In genomic region chr1:55813619-55814018, GRCh38 we compare ENCODE assay signal across 14 cellular contexts.
DNase-seq lines count a peak whose midpoint lies in the region; ATAC-seq, FAIRE-seq and TF ChIP-seq lines count a peak whose summit lies in the region.
"Had no signal": no experiment of that assay in that cellular context is flagged by ENCODE, and none has a peak within 500 bp of the region (broad histone marks: within the 10 kb centered on the region; RNA-seq: fewer than 3 reads in every experiment).

No MANE protein-coding gene starts in this region.

- H3K27ac ChIP-seq in A549 (peak overlapping the region in 1 of 2 experiments; percentile 12; a peak in 1 of 6 replicates), mesodermal cell (ENCODE audit: low read depth, low read length, severe bottlenecking) (peak overlapping the region; percentile 42), dorsolateral prefrontal cortex (no peak overlapping the region)
- H3K27ac ChIP-seq: thoracic aorta had no signal

- no peak overlapping the region for H3K27ac Mint-ChIP-seq in glutamatergic neuron (ENCODE audit: unreplicated experiment)

- H3K4me1 ChIP-seq in A549 (peaks cover 12% of the 10 kb centered on the region; the same call in 1 of the 3 replicates), mesodermal cell (ENCODE audit: control insufficient read depth, insufficient read depth, low read length, poor library complexity, severe bottlenecking) (no peaks in the 10 kb centered on the region)
- H3K4me1 ChIP-seq: HAP-1 had no signal

- no peak for ATAC-seq in A549
- no peak for ATAC-seq in HG02870 (IDR thresholded peaks at IDR 0.05; ENCODE audit: unreplicated experiment)

- FAIRE-seq in A549 (lab: Jason Lieb, UNC), result no peak

- no peaks in the 10 kb centered on the region for H3K4me1 Mint-ChIP-seq in glutamatergic neuron (ENCODE audit: low read depth, unreplicated experiment)

- H3K27me3 Mint-ChIP-seq in glutamatergic neuron (ENCODE audit: unreplicated experiment), result no peaks in the 10 kb centered on the region

- TF ChIP-seq CTCF in A549 (IDR thresholded peaks at IDR 0.05), result no peak
- TF ChIP-seq CTCF in LNCaP clone FGC (IDR thresholded peaks at IDR 0.05; ENCODE audit: control insufficient read depth, extremely low read depth, insufficient read depth), result no peak
- no peak for TF ChIP-seq CTCF in dorsolateral prefrontal cortex (IDR thresholded peaks at IDR 0.05 in 54 of 56, conservative IDR thresholded peaks at IDR 0.05 in 2 of 56; ENCODE audit: low read depth in 1 of 56, partially characterized antibody in 56 of 56)
- no peak for TF ChIP-seq CTCF in glutamatergic neuron (IDR thresholded peaks at IDR 0.05; ENCODE audit: partially characterized antibody, unreplicated experiment)

- DNase-seq in A549 (ENCODE audit: low read depth in 1 of 2, low spot score in 1 of 2) (peak in 1 of 2 experiments; percentile 12), LNCaP clone FGC (ENCODE audit: low read depth) (peak; percentile 32), fibroblast of gingiva (ENCODE audit: low read depth) (peak; percentile 93), dorsolateral prefrontal cortex (no peak), glutamatergic neuron (no peak)
- DNase-seq in activated CD4-positive, alpha-beta T cell treated with anti-CD3 and anti-CD28 coated beads for 4 hours, result no peak
- DNase-seq: activated gamma-delta T cell; effector memory CD4-positive, alpha-beta T cell; GDM1; NCI-H345 had no signal

- POLR2A ChIA-PET in A549 (lab: Yijun Ruan, JAX), result no interaction called here

- WGBS in A549 (ENCODE audit: missing lambda C conversion rate), result 76% methylated on average over 3 of the region's 3 CpGs
- WGBS in mesodermal cell (ENCODE audit: insufficient coverage in 2 of 2), 2 experiments, result 90 to 100% methylated on average over 3 of the region's 3 CpGs

- H3K9me3 ChIP-seq in A549 (no peaks in the 10 kb centered on the region), mesodermal cell (ENCODE audit: control insufficient read depth, low read length) (no peaks in the 10 kb centered on the region)
- H3K9me3 ChIP-seq: HAP-1, thoracic aorta had no signal

- no peak overlapping the region for H3K4me3 Mint-ChIP-seq in glutamatergic neuron (ENCODE audit: unreplicated experiment)

- H3K4me3 ChIP-seq in A549, result no peak overlapping the region
- H3K4me3 ChIP-seq in LNCaP clone FGC (ENCODE audit: low read depth, low read length), result no peak overlapping the region
- H3K4me3 ChIP-seq in mesodermal cell (ENCODE audit: extremely low read depth, insufficient read depth, low read length, poor library complexity, severe bottlenecking), result no peak overlapping the region
- no peak overlapping the region for H3K4me3 ChIP-seq in dorsolateral prefrontal cortex
- H3K4me3 ChIP-seq: HAP-1, thoracic aorta had no signal

- TF ChIP-seq EP300 in A549 (IDR thresholded peaks at IDR 0.05), result no peak

- peaks cover 1% of the 10 kb centered on the region for H3K9me3 Mint-ChIP-seq in glutamatergic neuron (ENCODE audit: unreplicated experiment)

- no peak for TF ChIP-seq RAD21 in A549 (conservative IDR thresholded peaks at IDR 0.05 in 1 of 2, IDR thresholded peaks at IDR 0.05 in 1 of 2)

- no peaks in the 10 kb centered on the region for H3K36me3 ChIP-seq in mesodermal cell (ENCODE audit: control insufficient read depth, insufficient read depth, low read length)
- H3K36me3 ChIP-seq: HAP-1, thoracic aorta had no signal

- H3K4me2 ChIP-seq in A549, result no peak overlapping the region

- no peaks in the 10 kb centered on the region for H3K27me3 ChIP-seq in dorsolateral prefrontal cortex

- CTCF ChIA-PET in A549 (lab: Yijun Ruan, JAX), result no interaction called here

- H3K36me3 Mint-ChIP-seq in glutamatergic neuron (ENCODE audit: unreplicated experiment), result no peaks in the 10 kb centered on the region

- no peak for TF ChIP-seq POLR2A in A549 (IDR thresholded peaks at IDR 0.05; ENCODE audit: low read length)

- intact Hi-C loops in dorsolateral prefrontal cortex (cut with DNase I), result no loop called here

TF ChIP-seq in A549, 52 proteins besides CTCF, POLR2A, EP300 and RAD21:
- TF ChIP-seq ZSCAN20 (CRISPR knock-in tag; IDR thresholded peaks at IDR 0.05), result no peak
- no peak for TF ChIP-seq MAFK (IDR thresholded peaks at IDR 0.05; ENCODE audit: partially characterized antibody)
- no peak for TF ChIP-seq EHF (CRISPR knock-in tag; IDR thresholded peaks at IDR 0.05)
- no peak for TF ChIP-seq TP53 (CRISPR knock-in tag; IDR thresholded peaks at IDR 0.05)
- TF ChIP-seq MYC (IDR thresholded peaks at IDR 0.05; ENCODE audit: borderline replicate concordance, low read length), result no peak
- no peak for TF ChIP-seq BCL3 (IDR thresholded peaks at IDR 0.05)
- TF ChIP-seq RNF2 (IDR thresholded peaks at IDR 0.05; ENCODE audit: borderline replicate concordance, low read depth), result no peak
- TF ChIP-seq CEBPB (IDR thresholded peaks at IDR 0.05), result peak; percentile 45 to 67; a peak in 2 of 4 replicates

Comparison
In these comparisons a context has a peak if more than half of its experiments do, and no peak if none do; other contexts are left out.
1. DNase-seq: peak in LNCaP clone FGC (single experiment) and fibroblast of gingiva (single experiment); none in dorsolateral prefrontal cortex (0 of 10), glutamatergic neuron (single experiment) and activated CD4-positive, alpha-beta T cell treated with anti-CD3 and anti-CD28 coated beads for 4 hours (0 of 2).